In the genomic region with DNA sequence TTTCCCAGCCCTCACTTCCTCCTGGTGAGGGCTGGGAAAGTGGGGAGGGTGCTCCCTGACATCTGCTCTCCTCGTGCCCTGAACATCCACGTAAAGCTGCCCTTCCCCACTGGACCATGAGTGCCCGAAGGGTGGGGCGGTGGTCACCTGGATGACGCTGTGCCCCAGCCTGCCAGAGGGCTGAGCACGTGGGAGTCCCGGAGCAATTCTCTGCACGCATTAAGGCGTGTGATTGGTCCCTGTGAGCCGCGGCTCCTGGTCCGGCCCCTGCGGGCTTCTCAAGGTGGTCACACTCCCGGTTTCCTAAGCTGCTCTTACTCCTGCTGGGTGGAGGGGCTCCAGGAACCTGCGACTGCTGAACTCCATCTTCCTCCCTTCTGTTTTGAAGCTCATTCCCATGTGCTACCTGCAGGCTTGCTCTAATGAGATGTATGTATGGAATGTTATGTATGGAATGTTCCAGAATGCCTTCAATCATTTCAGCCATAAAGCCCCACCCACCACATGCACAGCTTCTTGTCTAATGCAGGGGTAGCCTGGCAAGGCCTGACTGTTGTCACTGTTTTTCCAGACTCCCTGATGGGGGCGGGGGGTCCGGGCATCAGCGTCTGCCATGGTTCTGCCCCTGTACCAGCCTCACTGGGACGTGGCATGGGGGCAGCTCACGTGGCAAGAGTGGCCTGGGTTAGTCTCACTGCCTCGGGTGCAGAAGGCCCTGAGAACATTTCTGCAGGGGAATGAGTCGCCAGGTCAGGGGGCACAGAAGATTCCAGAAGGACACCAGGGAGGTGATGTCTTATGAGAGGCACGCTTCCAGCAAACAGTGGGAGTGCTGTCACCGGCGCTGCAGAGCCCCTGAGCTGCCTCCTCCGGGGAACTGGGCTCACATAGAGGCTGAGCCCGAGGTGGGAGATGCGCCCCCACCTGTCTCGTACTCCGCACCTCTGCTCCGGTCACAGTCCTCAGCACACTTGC, we compare ENCODE assay signal across 2 cellular contexts.
TF ChIP-seq lines count a peak whose summit lies in the region.

No MANE protein-coding gene starts in this region.

TF ChIP-seq in Ishikawa, 13 proteins besides CTCF, POLR2A, EP300 and RAD21:
- TF ChIP-seq, protein P1, sequence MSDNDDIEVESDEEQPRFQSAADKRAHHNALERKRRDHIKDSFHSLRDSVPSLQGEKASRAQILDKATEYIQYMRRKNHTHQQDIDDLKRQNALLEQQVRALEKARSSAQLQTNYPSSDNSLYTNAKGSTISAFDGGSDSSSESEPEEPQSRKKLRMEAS (IDR thresholded peaks at IDR 0.05), result peak; percentile 47; the same call in 1 of the 2 replicates
- TF ChIP-seq TEAD4 (IDR thresholded peaks at IDR 0.05) (0 out of 2 replicates have a peak, but pooled peaks have one; percentile 15), YY1 (IDR thresholded peaks at IDR 0.05; ENCODE audit: low read depth) (no peak)

TF ChIP-seq in H1, 55 proteins besides CTCF, POLR2A, EP300 and RAD21:
- TF ChIP-seq SIX5 (IDR thresholded peaks at IDR 0.05; ENCODE audit: low read depth, low read length) (no peak), HDAC2 (IDR thresholded peaks at IDR 0.05; ENCODE audit: borderline replicate concordance in 1 of 2, low read depth in 2 of 2, low read length in 2 of 2) (no peak), ASH2L (IDR thresholded peaks at IDR 0.05; ENCODE audit: low read length) (no peak), POLR2AphosphoS5 (IDR thresholded peaks at IDR 0.05; ENCODE audit: low read depth, low read length) (0 out of 2 replicates have a peak, but pooled peaks have one; percentile 7)
- TF ChIP-seq, protein P1 (IDR thresholded peaks at IDR 0.05), result 0 out of 2 replicates have a peak, but pooled peaks have one; percentile 6
